ENCODE assay signal across 1 cellular context in genomic region chr6:150866147-150867073, GRCh38.
A peak's percentile ranks its signal among the peaks of the same experiment; 100 is the strongest.
TF ChIP-seq lines count a peak whose summit lies in the region.

No MANE protein-coding gene starts in this region.

TF ChIP-seq in K562, 482 proteins besides CTCF, POLR2A, EP300 and RAD21 (continued from another document):
- TF ChIP-seq FIP1L1 (IDR thresholded peaks at IDR 0.05; ENCODE audit: low read depth, low read length, poor library complexity, severe bottlenecking), result no peak
- peak; percentile 98 for TF ChIP-seq ARID4B (CRISPR knock-in tag; IDR thresholded peaks at IDR 0.05)
- peak; percentile 87 for TF ChIP-seq CXXC5 (CRISPR knock-in tag; IDR thresholded peaks at IDR 0.05)
- TF ChIP-seq POLR2AphosphoS2 (IDR thresholded peaks at IDR 0.05; ENCODE audit: low read length), result no peak
- peak; percentile 97 for TF ChIP-seq KLF13 (tag; IDR thresholded peaks at IDR 0.05; ENCODE audit: borderline replicate concordance, low read depth)
- TF ChIP-seq ZNF282 (CRISPR knock-in tag; IDR thresholded peaks at IDR 0.05), result peak; percentile 95
- peak; percentile 23; the same call in 1 of the 2 replicates for TF ChIP-seq GATAD2B (IDR thresholded peaks at IDR 0.05; ENCODE audit: borderline replicate concordance)
- no peak for TF ChIP-seq MEIS2 (IDR thresholded peaks at IDR 0.05; ENCODE audit: partially characterized antibody)
- 0 out of 2 replicates have a peak, but pooled peaks have one; percentile 19 for TF ChIP-seq SMARCA4 (IDR thresholded peaks at IDR 0.05)
- TF ChIP-seq ZNF551 (CRISPR knock-in tag; IDR thresholded peaks at IDR 0.05), result no peak
- peak; percentile 23 for TF ChIP-seq CHD1 (IDR thresholded peaks at IDR 0.05; ENCODE audit: low read length)
- TF ChIP-seq NR1H2 (CRISPR knock-in tag; IDR thresholded peaks at IDR 0.05), result no peak
- peak; percentile 52 for TF ChIP-seq CREB3L1 (IDR thresholded peaks at IDR 0.05; ENCODE audit: borderline replicate concordance, low read depth)
- peak; percentile 67 for TF ChIP-seq NCOR1 (IDR thresholded peaks at IDR 0.05)
- TF ChIP-seq MNT (conservative IDR thresholded peaks at IDR 0.05), result peak; percentile 99 to 100
- TF ChIP-seq IRF2 (CRISPR knock-in tag; IDR thresholded peaks at IDR 0.05), result 0 out of 2 replicates have a peak, but pooled peaks have one; percentile 75
- TF ChIP-seq ZNF41 (CRISPR knock-in tag; conservative IDR thresholded peaks at IDR 0.05), result no peak
- 0 out of 2 replicates have a peak, but pooled peaks have one; percentile 24 for TF ChIP-seq SP1 (CRISPR knock-in tag; IDR thresholded peaks at IDR 0.05)
- TF ChIP-seq RB1 (IDR thresholded peaks at IDR 0.05; ENCODE audit: low read depth), result no peak
- peak in 2 of 3 experiments; percentile 66 to 85 for TF ChIP-seq YY1 (IDR thresholded peaks at IDR 0.05; ENCODE audit: borderline replicate concordance in 1 of 3, control insufficient read depth in 1 of 3, extremely low read depth in 1 of 3, insufficient read depth in 3 of 3, insufficient read length in 1 of 3, insufficient replicate concordance in 2 of 3, low read depth in 1 of 3, low read length in 2 of 3)
- TF ChIP-seq FOXM1 (IDR thresholded peaks at IDR 0.05; ENCODE audit: low read depth), result no peak
- no peak; the same call in none of the 2 replicates for TF ChIP-seq FOXM1 (CRISPR knock-in tag; IDR thresholded peaks at IDR 0.05; ENCODE audit: low read depth)
- no peak for TF ChIP-seq ZMIZ1 (IDR thresholded peaks at IDR 0.05; ENCODE audit: low read depth in 2 of 2, low read length in 2 of 2)
- TF ChIP-seq E2F1 (CRISPR knock-in tag; IDR thresholded peaks at IDR 0.05), result 0 out of 2 replicates have a peak, but pooled peaks have one; percentile 30
- peak; percentile 99 for TF ChIP-seq CEBPG (CRISPR knock-in tag; IDR thresholded peaks at IDR 0.05)
- TF ChIP-seq CEBPG (tag; conservative IDR thresholded peaks at IDR 0.05 in 1 of 2, IDR thresholded peaks at IDR 0.05 in 1 of 2), result peak; percentile 93 to 95
TF ChIP-seq in K562: peak in this region for 108.
